In genomic region chr7:105488219-105488571, GRCh38 we compare ENCODE assay signal across 15 cellular contexts. TPM values are rescaled to one million over a fixed set of nuclear protein-coding genes. Genes with fewer than 3 reads are reported as not detected.
A peak's percentile ranks its signal among the peaks of the same experiment; 100 is the strongest.
DNase-seq lines count a peak whose midpoint lies in the region; ATAC-seq and TF ChIP-seq lines count a peak whose summit lies in the region.
"Had no signal": no experiment of that assay in that cellular context is flagged by ENCODE, and none has a peak within 500 bp of the region (broad histone marks: within the 10 kb centered on the region; RNA-seq: fewer than 3 reads in every experiment).

No MANE protein-coding gene starts in this region.

- H3K4me1 Mint-ChIP-seq in endothelial cell (ENCODE audit: unreplicated experiment): peaks cover 26% of the 10 kb centered on the region
- H3K4me1 Mint-ChIP-seq in osteocyte (ENCODE audit: unreplicated experiment): peaks cover 16% of the 10 kb centered on the region
- H3K4me1 Mint-ChIP-seq in activated CD4-positive, alpha-beta memory T cell treated with anti-CD3 and anti-CD28 coated beads for 36 hours (ENCODE audit: low read depth): no peaks in the 10 kb centered on the region
- H3K4me1 Mint-ChIP-seq: activated CD4-positive, alpha-beta T cell treated with anti-CD3 and anti-CD28 coated beads, Interleukin-2, amount 10 ng/mL, durations not matched to agents 24 days and 14 days had no signal

- no peak overlapping the region for H3K4me2 ChIP-seq in PC-9

- H3K27ac ChIP-seq in C4-2B (no peak overlapping the region), PC-9 (no peak overlapping the region), gastroesophageal sphincter (no peak overlapping the region)
- H3K27ac ChIP-seq: adrenal gland had no signal

- no peaks in the 10 kb centered on the region for H3K9me3 Mint-ChIP-seq in endothelial cell (ENCODE audit: unreplicated experiment)
- no peaks in the 10 kb centered on the region for H3K9me3 Mint-ChIP-seq in osteocyte (ENCODE audit: unreplicated experiment)
- H3K9me3 Mint-ChIP-seq in activated CD4-positive, alpha-beta memory T cell treated with anti-CD3 and anti-CD28 coated beads for 36 hours: no peaks in the 10 kb centered on the region
- H3K9me3 Mint-ChIP-seq: activated CD4-positive, alpha-beta T cell treated with anti-CD3 and anti-CD28 coated beads, Interleukin-2, amount 10 ng/mL, durations not matched to agents 24 days and 14 days had no signal

- no peaks in the 10 kb centered on the region for H3K9me3 ChIP-seq in PC-9 (ENCODE audit: insufficient read depth, low read depth)
- H3K9me3 ChIP-seq in gastroesophageal sphincter: no peaks in the 10 kb centered on the region
- H3K9me3 ChIP-seq: adrenal gland had no signal

- H3F3A ChIP-seq in PC-9 (ENCODE audit: insufficient read depth, low read depth): 0 out of 2 replicates have a peak, but pooled peaks cover 4% of the 10 kb centered on the region

- H2AFZ ChIP-seq in PC-9: no peak overlapping the region

- H3K4me1 ChIP-seq in PC-9 (replicated peaks; ENCODE audit: insufficient read depth): no peaks in the 10 kb centered on the region
- H3K4me1 ChIP-seq in gastroesophageal sphincter: peaks cover 0 to 17% (median under 1%) of the 10 kb centered on the region in 3 donors
- H3K4me1 ChIP-seq: adrenal gland had no signal

- H3K27ac Mint-ChIP-seq in endothelial cell (ENCODE audit: unreplicated experiment) (peak overlapping the region; percentile 94), osteocyte (ENCODE audit: unreplicated experiment) (peak overlapping the region; percentile 72)
- no peak overlapping the region for H3K27ac Mint-ChIP-seq in activated CD4-positive, alpha-beta memory T cell treated with anti-CD3 and anti-CD28 coated beads for 36 hours

- intact Hi-C loops in PC-9 (cut with micrococcal nuclease; ENCODE audit: unreplicated experiment): loop anchor here (1.0 kb wide), 1 partner anchor 565 kb away; no protein-coding TSS in a partner anchor
- intact Hi-C loops in activated CD4-positive, alpha-beta memory T cell treated with anti-CD3 and anti-CD28 coated beads for 36 hours (cut with micrococcal nuclease): loop anchor here (5.0 to 10.0 kb wide), 2 partner anchors 53 to 566 kb away; no protein-coding TSS in a partner anchor

- H3K27me3 ChIP-seq in PC-9 (ENCODE audit: insufficient read depth, low read depth) (no peaks in the 10 kb centered on the region), gastroesophageal sphincter (no peaks in the 10 kb centered on the region)
- H3K27me3 ChIP-seq: adrenal gland had no signal

- POLR2A ChIA-PET in PC-9 (lab: Charles Lee; ENCODE audit: unreplicated experiment): no interaction called here
- POLR2A ChIA-PET in activated CD4-positive, alpha-beta memory T cell treated with anti-CD3 and anti-CD28 coated beads for 36 hours (lab: Charles Lee): no interaction called here

- CTCF ChIA-PET in PC-9 (lab: Charles Lee): no interaction called here
- CTCF ChIA-PET in activated CD4-positive, alpha-beta memory T cell treated with anti-CD3 and anti-CD28 coated beads for 36 hours (lab: Charles Lee): no interaction called here

- H3K4me3 ChIP-seq in PC-9: no peak overlapping the region
- no peak overlapping the region for H3K4me3 ChIP-seq in gastroesophageal sphincter
- H3K4me3 ChIP-seq: adrenal gland had no signal

- WGBS in gastroesophageal sphincter (ENCODE audit: low coverage in 1 of 2), 2 donors: 21 to 26% methylated on average over 2 of the region's 2 CpGs

- no TSS peak for BruUV-seq in PC-9 (replicated peaks; lab: Mats Ljungman, UMichigan)

- H3K27me3 Mint-ChIP-seq in endothelial cell (ENCODE audit: unreplicated experiment) (no peaks in the 10 kb centered on the region), osteocyte (ENCODE audit: unreplicated experiment) (no peaks in the 10 kb centered on the region)
- H3K27me3 Mint-ChIP-seq in activated CD4-positive, alpha-beta memory T cell treated with anti-CD3 and anti-CD28 coated beads for 36 hours: no peaks in the 10 kb centered on the region
- H3K27me3 Mint-ChIP-seq: activated CD4-positive, alpha-beta T cell treated with anti-CD3 and anti-CD28 coated beads, Interleukin-2, amount 10 ng/mL, durations not matched to agents 24 days and 14 days had no signal

- no peak overlapping the region for H3K4me3 Mint-ChIP-seq in endothelial cell (ENCODE audit: unreplicated experiment)
- H3K4me3 Mint-ChIP-seq in osteocyte (ENCODE audit: unreplicated experiment): no peak overlapping the region
- H3K4me3 Mint-ChIP-seq in activated CD4-positive, alpha-beta memory T cell treated with anti-CD3 and anti-CD28 coated beads for 36 hours: no peak overlapping the region
- H3K4me3 Mint-ChIP-seq: activated CD4-positive, alpha-beta T cell treated with anti-CD3 and anti-CD28 coated beads, Interleukin-2, amount 10 ng/mL, durations not matched to agents 24 days and 14 days had no signal

- H3K36me3 ChIP-seq in PC-9 (ENCODE audit: low read depth): peaks cover 5% of the 10 kb centered on the region; the same call in 1 of the 2 replicates
- H3K36me3 ChIP-seq in gastroesophageal sphincter: peaks cover 0 to 24% of the 10 kb centered on the region in 2 donors
- H3K36me3 ChIP-seq: adrenal gland had no signal

- ATAC-seq in GM18868 (IDR thresholded peaks at IDR 0.05; ENCODE audit: unreplicated experiment) (no peak), gastroesophageal sphincter (no peak)

- H4K20me1 ChIP-seq in PC-9 (ENCODE audit: insufficient read depth): no peaks in the 10 kb centered on the region

- H3K9me2 ChIP-seq in PC-9 (ENCODE audit: insufficient read depth): no peaks in the 10 kb centered on the region

- no peak for TF ChIP-seq EP300 in gastroesophageal sphincter (IDR thresholded peaks at IDR 0.05)

- H3K36me3 Mint-ChIP-seq in endothelial cell (ENCODE audit: low read depth, unreplicated experiment) (no peaks in the 10 kb centered on the region), osteocyte (ENCODE audit: unreplicated experiment) (peaks cover 7% of the 10 kb centered on the region)
- H3K36me3 Mint-ChIP-seq in activated CD4-positive, alpha-beta memory T cell treated with anti-CD3 and anti-CD28 coated beads for 36 hours: peaks cover 30% of the 10 kb centered on the region

- no peak for DNase-seq in PC-9
- no peak for DNase-seq in endothelial cell (ENCODE audit: low spot score)
- no peak for DNase-seq in osteocyte (ENCODE audit: extremely low spot score, unreplicated experiment)
- no peak for DNase-seq in activated CD4-positive, alpha-beta memory T cell treated with anti-CD3 and anti-CD28 coated beads for 36 hours
- DNase-seq in NCI-H510A treated with DMSO at 0.1 percent for 48 hours (lab: John Stamatoyannopoulos, UW): no peak
- DNase-seq: activated gamma-delta T cell treated with Interleukin-2 at 50 U/mL for 16 hours; NCI-H1436 treated with DMSO at 0.1 percent for 48 hours; NCI-H524 treated with DMSO at 0.1 percent for 48 hours; SHP77; stimulated activated CD4-positive, alpha-beta T cell treated with anti-CD3 and anti-CD28 coated beads, Interleukin-15, amount 100 ng/mL, for 24 hours had no signal

- no peaks in the 10 kb centered on the region for H3K79me2 ChIP-seq in PC-9 (ENCODE audit: low read depth)

- TF ChIP-seq POLR2A in gastroesophageal sphincter (IDR thresholded peaks at IDR 0.05): no peak

- TF ChIP-seq CTCF in C4-2B (conservative IDR thresholded peaks at IDR 0.05) (peak; percentile 24), PC-9 (conservative IDR thresholded peaks at IDR 0.05) (peak; percentile 8; the same call in 1 of the 2 replicates), endothelial cell (IDR thresholded peaks at IDR 0.05; ENCODE audit: unreplicated experiment) (no peak), osteocyte (IDR thresholded peaks at IDR 0.05) (peak; percentile 38), gastroesophageal sphincter (IDR thresholded peaks at IDR 0.05) (no peak)

RNA-seq across cellular contexts. Expression of gene PUS7, which starts 33.9 kb away (rescaled TPM):
- 20.9 and 25.0 TPM in 2 replicates for total RNA-seq in PC-9 (2021)
- total RNA-seq in endothelial cell (ENCODE audit: unreplicated experiment): 14.4 TPM
- 15.9 and 18.5 TPM in 2 replicates for total RNA-seq in osteocyte
- total RNA-seq in activated CD4-positive, alpha-beta memory T cell treated with anti-CD3 and anti-CD28 coated beads for 36 hours: 10 to 100 TPM; 16.9 to 20.3 TPM
- 10 to 100 TPM; 11.9 to 15.1 (median 13.2) TPM for total RNA-seq in gastroesophageal sphincter

RNA-seq across cellular contexts. Expression of gene RINT1, which starts 43.8 kb away (rescaled TPM):
- total RNA-seq in PC-9 (2021) (21.4 and 25.1 TPM in 2 replicates), endothelial cell (ENCODE audit: unreplicated experiment) (18.3 TPM), osteocyte (18.6 and 21.0 TPM in 2 replicates), gastroesophageal sphincter (10 to 100 TPM in 2 of 4 donors, 1 to 10 TPM in 2; 7.7 to 19.9 (median 11.1) TPM)
- total RNA-seq in activated CD4-positive, alpha-beta memory T cell treated with anti-CD3 and anti-CD28 coated beads for 36 hours: 10 to 100 TPM; 23.3 to 26.7 TPM

Comparison
In these comparisons a context has a peak if more than half of its experiments do, and no peak if none do; other contexts are left out.
1. CTCF ChIP-seq: peak in C4-2B (single experiment), PC-9 (single experiment) and osteocyte (single experiment); none in endothelial cell (single experiment) and gastroesophageal sphincter (0 of 4).